In the genomic region with DNA sequence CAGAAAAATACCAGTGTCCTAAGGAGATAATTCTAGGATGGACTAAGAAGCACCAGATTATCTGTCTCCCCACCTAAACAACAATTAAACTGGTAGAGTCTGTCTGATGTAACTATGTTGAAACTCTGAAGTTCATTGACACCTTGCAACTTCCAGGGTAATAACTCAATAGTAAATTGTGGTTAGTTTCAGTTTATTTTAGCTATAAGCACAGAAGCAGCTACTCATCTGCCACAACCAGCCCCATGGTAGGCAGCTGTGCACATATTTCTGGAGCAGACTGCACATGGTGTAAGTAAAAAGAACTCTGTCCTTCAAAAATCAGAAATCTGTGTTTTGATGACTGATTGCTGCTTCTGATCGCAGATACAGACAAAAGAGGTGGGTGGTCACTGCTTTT, we compare ENCODE assay signal across 14 cellular contexts.
"Had no signal": no experiment of that assay in that cellular context is flagged by ENCODE, and none has a peak within 500 bp of the region (broad histone marks: within the 10 kb centered on the region; RNA-seq: fewer than 3 reads in every experiment).

No MANE protein-coding gene starts in this region.

- DNase-seq: activated CD4-positive, alpha-beta T cell treated with anti-CD3 and anti-CD28 coated beads for 4 hours; activated CD8-positive, alpha-beta T cell treated with anti-CD3 and anti-CD28 coated beads for 36 hours; activated effector memory CD4-positive, alpha-beta T cell treated with Interleukin-2 at 50 U/mL for 16 hours; activated naive CD4-positive, alpha-beta T cell treated with anti-CD3 and anti-CD28 coated beads, Interleukin-2, amount 50 U/mL, for 16 hours; activated T-cell treated with anti-CD3 and anti-CD28 coated beads, Interleukin-2, amount 50 U/mL, for 4 hours; colonic mucosa; foreskin keratinocyte; glutamatergic neuron; sigmoid colon; stimulated activated CD4-positive, alpha-beta T cell treated with anti-CD3 and anti-CD28 coated beads, Interleukin-2, amount 100 ng/mL, for 48 hours; T-helper 2 cell had no signal

- H3K9me3 ChIP-seq: colonic mucosa, sigmoid colon had no signal

- H3K36me3 ChIP-seq: colonic mucosa, sigmoid colon had no signal

- ATAC-seq: activated CD8-positive, alpha-beta T cell treated with anti-CD3 and anti-CD28 coated beads for 36 hours; activated T-cell treated with anti-CD3 and anti-CD28 coated beads, Interleukin-2, amount 50 U/mL, for 4 hours; esophagus mucosa; foreskin keratinocyte; stimulated activated memory B cell treated with anti-CD40 and anti-IgM and Interleukin-4, amounts not matched to agents 10 μg/mL and 1 μg/mL and 100 μg/mL, for 72 hours; WTC11 had no signal

- H3K4me1 ChIP-seq: colonic mucosa, foreskin keratinocyte, sigmoid colon had no signal

- H3K27ac ChIP-seq: colonic mucosa, foreskin keratinocyte, sigmoid colon had no signal

- H3K4me3 ChIP-seq: colonic mucosa, sigmoid colon had no signal

- H3K27me3 ChIP-seq: colonic mucosa, foreskin keratinocyte, sigmoid colon had no signal
